20 cellular contexts compared by ENCODE assay signal in genomic region chr4:106034205-106034604, GRCh38.
A peak's percentile ranks its signal among the peaks of the same experiment; 100 is the strongest.
DNase-seq lines count a peak whose midpoint lies in the region; ATAC-seq and TF ChIP-seq lines count a peak whose summit lies in the region.
"Had no signal": no experiment of that assay in that cellular context is flagged by ENCODE, and none has a peak within 500 bp of the region (broad histone marks: within the 10 kb centered on the region; RNA-seq: fewer than 3 reads in every experiment).

No MANE protein-coding gene starts in this region.

- no peak overlapping the region for H2AFZ ChIP-seq in SK-N-SH (ENCODE audit: low read depth)

- POLR2A ChIA-PET in SK-N-SH (lab: Yijun Ruan, JAX): no interaction called here

- CTCF ChIA-PET in SK-N-SH (lab: Yijun Ruan, JAX): no interaction called here

- 45% methylated on average over 3 of the region's 3 CpGs for WGBS in SK-N-SH (ENCODE audit: low lambda C conversion rate)

- no peak overlapping the region for H3K4me2 ChIP-seq in SK-N-SH

- DNase-seq in SK-N-SH (no peak), SK-N-MC (ENCODE audit: low read depth, low spot score) (peak; percentile 52), fibroblast of the aortic adventitia (ENCODE audit: low read depth) (peak; percentile 75), thoracic aorta (ENCODE audit: low spot score) (no peak), GM19238 (ENCODE audit: insufficient read length, low spot score) (no peak), NCI-H774 (lab: John Stamatoyannopoulos, UW) (no peak)
- no peak for DNase-seq in stimulated activated CD4-positive, alpha-beta T cell treated with anti-CD3 and anti-CD28 coated beads, Interleukin-15, amount 100 ng/mL, for 24 hours
- DNase-seq: activated CD8-positive, alpha-beta memory T cell treated with anti-CD3 and anti-CD28 coated beads for 24 hours; caudate nucleus; hypothalamus; kidney; mesendoderm; NCI-H2029 treated with DMSO at 0.1 percent for 48 hours; NCI-H526 treated with DMSO at 0.1 percent for 48 hours; OCI-M1; T-helper 9 cell had no signal

- H3F3A ChIP-seq in SK-N-SH (replicated peaks; ENCODE audit: insufficient read depth): no peaks in the 10 kb centered on the region

- no peaks in the 10 kb centered on the region for H3K79me2 ChIP-seq in SK-N-SH (ENCODE audit: insufficient read depth)

- H4K20me1 ChIP-seq in SK-N-SH (ENCODE audit: insufficient read depth): no peaks in the 10 kb centered on the region

- H3K9me2 ChIP-seq in SK-N-SH: no peaks in the 10 kb centered on the region

- TF ChIP-seq RAD21 in SK-N-SH (IDR thresholded peaks at IDR 0.05; ENCODE audit: low read length): no peak

- H3K27ac ChIP-seq in SK-N-SH (ENCODE audit: low read depth in 2 of 2, low read length in 1 of 2): no peak overlapping the region; a peak in 1 of 4 replicates
- peak overlapping the region; percentile 83 for H3K27ac ChIP-seq in SK-N-MC
- H3K27ac ChIP-seq in thoracic aorta: peak overlapping the region in 1 of 2 donors; percentile 75
- H3K27ac ChIP-seq: SJSA1 had no signal

- H3K27me3 ChIP-seq in SK-N-SH (ENCODE audit: insufficient read depth) (no peaks in the 10 kb centered on the region), thoracic aorta (replicated peaks; ENCODE audit: insufficient read depth) (no peaks in the 10 kb centered on the region)
- H3K27me3 ChIP-seq: SJSA1 had no signal

- TF ChIP-seq EP300 in SK-N-SH (IDR thresholded peaks at IDR 0.05; ENCODE audit: borderline replicate concordance in 1 of 2, low read depth in 1 of 2, low read length in 1 of 2): no peak

- H3K4me1 ChIP-seq in SK-N-SH (ENCODE audit: control insufficient read depth in 1 of 2, insufficient read depth in 2 of 2, low read depth in 1 of 2, low read length in 1 of 2) (peaks cover 0 to 7% of the 10 kb centered on the region in 2 experiments; a peak in 1 of 4 replicates), thoracic aorta (ENCODE audit: control insufficient read depth in 1 of 2, low read depth in 2 of 2) (peaks cover 18% of the 10 kb centered on the region in 2 donors)
- H3K4me1 ChIP-seq: SJSA1 had no signal

- H3K36me3 ChIP-seq in SK-N-SH (replicated peaks in 1 of 2; ENCODE audit: control insufficient read depth in 1 of 2, insufficient read depth in 2 of 2, low read length in 1 of 2): no peaks in the 10 kb centered on the region
- H3K36me3 ChIP-seq in SK-N-MC (ENCODE audit: insufficient read depth, low read length): no peaks in the 10 kb centered on the region
- H3K36me3 ChIP-seq in thoracic aorta: no peaks in the 10 kb centered on the region
- H3K36me3 ChIP-seq: SJSA1 had no signal

- TF ChIP-seq CTCF in SK-N-SH (IDR thresholded peaks at IDR 0.05) (no peak), fibroblast of the aortic adventitia (IDR thresholded peaks at IDR 0.05; ENCODE audit: insufficient read depth, low read length) (no peak), thoracic aorta (IDR thresholded peaks at IDR 0.05) (no peak)

- H3K9me3 ChIP-seq in SK-N-SH (no peaks in the 10 kb centered on the region), SK-N-MC (ENCODE audit: low read depth, low read length) (no peaks in the 10 kb centered on the region), thoracic aorta (peaks cover 11% of the 10 kb centered on the region)
- H3K9me3 ChIP-seq: SJSA1 had no signal

- H3K9ac ChIP-seq in SK-N-SH: no peak overlapping the region
- H3K9ac ChIP-seq in SK-N-MC (ENCODE audit: insufficient read length): no peak overlapping the region

- H3K4me3 ChIP-seq in SK-N-SH (ENCODE audit: low read depth in 2 of 2, low read length in 1 of 2) (no peak overlapping the region), SK-N-MC (peak overlapping the region; percentile 60), fibroblast of the aortic adventitia (ENCODE audit: low read depth, low read length) (no peak overlapping the region), thoracic aorta (no peak overlapping the region)
- H3K4me3 ChIP-seq: SJSA1 had no signal

- peak; percentile 77 for ATAC-seq in SK-N-SH treated with all-trans-retinoic acid at 6 μM for 48 hours
- ATAC-seq in thoracic aorta (ENCODE audit: insufficient number of reproducible peaks, low FRiP score, low read depth): peak; percentile 42
- ATAC-seq: activated CD4-positive, CD25-positive, alpha-beta regulatory T cell treated with anti-CD3 and anti-CD28 coated beads, Interleukin-2, amount 50 U/mL, for 24 hours; stimulated activated effector memory CD8-positive, alpha-beta T cell treated with anti-CD3 and anti-CD28 coated beads, Interleukin-12 subunit alpha, Interleukin-12 subunit beta, amount 100 ng/mL, for 72 hours had no signal

TF ChIP-seq in SK-N-SH treated with all-trans-retinoic acid at 6 μM for 48 hours, 23 proteins besides CTCF, POLR2A, EP300 and RAD21 (continues in another document):
- TF ChIP-seq, protein P1, sequence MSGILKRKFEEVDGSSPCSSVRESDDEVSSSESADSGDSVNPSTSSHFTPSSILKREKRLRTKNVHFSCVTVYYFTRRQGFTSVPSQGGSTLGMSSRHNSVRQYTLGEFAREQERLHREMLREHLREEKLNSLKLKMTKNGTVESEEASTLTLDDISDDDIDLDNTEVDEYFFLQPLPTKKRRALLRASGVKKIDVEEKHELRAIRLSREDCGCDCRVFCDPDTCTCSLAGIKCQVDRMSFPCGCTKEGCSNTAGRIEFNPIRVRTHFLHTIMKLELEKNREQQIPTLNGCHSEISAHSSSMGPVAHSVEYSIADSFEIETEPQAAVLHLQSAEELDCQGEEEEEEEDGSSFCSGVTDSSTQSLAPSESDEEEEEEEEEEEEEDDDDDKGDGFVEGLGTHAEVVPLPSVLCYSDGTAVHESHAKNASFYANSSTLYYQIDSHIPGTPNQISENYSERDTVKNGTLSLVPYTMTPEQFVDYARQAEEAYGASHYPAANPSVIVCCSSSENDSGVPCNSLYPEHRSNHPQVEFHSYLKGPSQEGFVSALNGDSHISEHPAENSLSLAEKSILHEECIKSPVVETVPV (CRISPR knock-in tag; IDR thresholded peaks at IDR 0.05): no peak
- no peak for TF ChIP-seq TCF4 (CRISPR knock-in tag; IDR thresholded peaks at IDR 0.05; ENCODE audit: borderline replicate concordance)
- 0 out of 2 replicates have a peak, but pooled peaks have one; percentile 16 for TF ChIP-seq ZC3H10 (CRISPR knock-in tag; IDR thresholded peaks at IDR 0.05)
- no peak for TF ChIP-seq PATZ1 (CRISPR knock-in tag; IDR thresholded peaks at IDR 0.05; ENCODE audit: borderline replicate concordance)
- TF ChIP-seq RARB (CRISPR knock-in tag; IDR thresholded peaks at IDR 0.05): no peak
- no peak for TF ChIP-seq TOX (CRISPR knock-in tag; IDR thresholded peaks at IDR 0.05; ENCODE audit: borderline replicate concordance)
- no peak for TF ChIP-seq ARNTL (CRISPR knock-in tag; IDR thresholded peaks at IDR 0.05; ENCODE audit: borderline replicate concordance, low read depth)
- no peak for TF ChIP-seq ESRRG (CRISPR knock-in tag; IDR thresholded peaks at IDR 0.05)

TF ChIP-seq in SK-N-SH, 30 proteins besides CTCF, POLR2A, EP300 and RAD21 (continues in another document):
- TF ChIP-seq SMC3 (IDR thresholded peaks at IDR 0.05; ENCODE audit: low read depth, low read length) (no peak), EZH2phosphoT487 (IDR thresholded peaks at IDR 0.05; ENCODE audit: borderline replicate concordance, low read depth) (no peak), USF1 (IDR thresholded peaks at IDR 0.05; ENCODE audit: borderline replicate concordance, low read depth) (no peak), RCOR1 (IDR thresholded peaks at IDR 0.05; ENCODE audit: low read length) (no peak), MXI1 (IDR thresholded peaks at IDR 0.05; ENCODE audit: low read depth, low read length) (no peak), GATA2 (CRISPR knock-in tag; IDR thresholded peaks at IDR 0.05) (no peak), RFX5 (IDR thresholded peaks at IDR 0.05; ENCODE audit: low read length) (no peak), YY1 (IDR thresholded peaks at IDR 0.05; ENCODE audit: low read depth) (no peak), TEAD4 (IDR thresholded peaks at IDR 0.05; ENCODE audit: borderline replicate concordance, insufficient read depth) (no peak), USF2 (IDR thresholded peaks at IDR 0.05; ENCODE audit: borderline replicate concordance, low read depth, low read length) (no peak), CHD2 (IDR thresholded peaks at IDR 0.05; ENCODE audit: low read length, partially characterized antibody) (no peak)
- TF ChIP-seq, protein P2, sequence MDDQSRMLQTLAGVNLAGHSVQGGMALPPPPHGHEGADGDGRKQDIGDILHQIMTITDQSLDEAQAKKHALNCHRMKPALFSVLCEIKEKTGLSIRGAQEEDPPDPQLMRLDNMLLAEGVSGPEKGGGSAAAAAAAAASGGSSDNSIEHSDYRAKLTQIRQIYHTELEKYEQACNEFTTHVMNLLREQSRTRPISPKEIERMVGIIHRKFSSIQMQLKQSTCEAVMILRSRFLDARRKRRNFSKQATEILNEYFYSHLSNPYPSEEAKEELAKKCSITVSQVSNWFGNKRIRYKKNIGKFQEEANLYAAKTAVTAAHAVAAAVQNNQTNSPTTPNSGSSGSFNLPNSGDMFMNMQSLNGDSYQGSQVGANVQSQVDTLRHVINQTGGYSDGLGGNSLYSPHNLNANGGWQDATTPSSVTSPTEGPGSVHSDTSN (IDR thresholded peaks at IDR 0.05): no peak; the same call in 1 of the 2 replicates

Comparison
In these comparisons a context has a peak if more than half of its experiments do, and no peak if none do; other contexts are left out.
1. DNase-seq: peak in SK-N-MC (single experiment) and fibroblast of the aortic adventitia (single experiment); none in SK-N-SH (single experiment), thoracic aorta (single experiment), stimulated activated CD4-positive, alpha-beta T cell treated with anti-CD3 and anti-CD28 coated beads, Interleukin-15, amount 100 ng/mL, for 24 hours (single experiment), GM19238 (single experiment) and NCI-H774 (single experiment).